ENCODE assay signal across 19 cellular contexts in the genomic region with DNA sequence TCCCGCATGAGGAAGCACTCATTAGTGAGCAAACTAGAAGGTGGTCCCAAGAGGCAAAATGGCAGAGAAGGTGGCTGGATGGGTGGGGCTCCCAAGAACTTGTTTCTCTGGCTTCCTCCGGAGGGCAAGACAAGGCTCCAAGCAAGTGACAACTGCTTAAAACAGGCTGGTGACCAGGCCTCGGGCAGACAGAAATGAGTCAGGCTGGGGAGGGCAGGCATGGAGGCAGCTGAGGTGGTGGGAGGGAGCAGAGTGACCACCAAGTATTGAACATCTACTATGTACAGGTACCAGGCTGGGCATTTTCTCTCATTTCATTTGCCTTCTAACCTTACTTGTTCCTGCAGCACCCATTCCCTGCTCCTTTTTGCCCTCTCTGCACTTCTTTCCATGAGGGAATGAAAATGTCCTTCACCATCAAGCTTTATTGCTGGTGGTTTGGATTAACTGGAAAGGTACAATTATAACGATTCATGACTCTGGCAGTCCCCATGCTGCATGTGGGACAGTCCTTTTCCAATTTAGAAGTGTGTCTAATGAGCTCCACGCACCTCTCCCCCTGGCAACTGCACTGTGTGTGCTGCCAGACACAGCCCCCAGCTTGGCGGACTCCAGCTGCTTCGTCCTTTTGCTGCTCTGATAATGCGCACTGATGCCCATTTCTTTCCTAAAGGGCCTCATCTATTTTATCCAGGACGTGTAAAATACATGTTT. TPM values are rescaled to one million over a fixed set of nuclear protein-coding genes. Genes with fewer than 3 reads are reported as not detected.
DNase-seq lines count a peak whose midpoint lies in the region; ATAC-seq and TF ChIP-seq lines count a peak whose summit lies in the region.
"Had no signal": no experiment of that assay in that cellular context is flagged by ENCODE, and none has a peak within 500 bp of the region (broad histone marks: within the 10 kb centered on the region; RNA-seq: fewer than 3 reads in every experiment).

No MANE protein-coding gene starts in this region.

- no peaks in the 10 kb centered on the region for H3K36me3 Mint-ChIP-seq in mesothelial cell of epicardium

- in situ Hi-C loops in mammary epithelial cell (cut with MboI; ENCODE audit: low sequenced_read_pairs in 2 of 2): no loop called here

- DNase-seq in left ventricle myocardium superior: peak; percentile 26
- DNase-seq in cardiac septum (ENCODE audit: low spot score): no peak
- peak; percentile 20 for DNase-seq in mammary epithelial cell
- DNase-seq in mesothelial cell of epicardium (ENCODE audit: low spot score in 2 of 2, unreplicated experiment in 2 of 2): no peak
- DNase-seq in HK-2 (ENCODE audit: unreplicated experiment): no peak
- DNase-seq in DMS153 (lab: John Stamatoyannopoulos, UW): no peak
- DNase-seq: activated gamma-delta T cell treated with Interleukin-2 at 50 U/mL for 16 hours; anterior cingulate cortex; naive B cell; NCI-H187 treated with DMSO at 0.1 percent for 48 hours; NCI-H510A; stimulated activated naive CD8-positive, alpha-beta T cell treated with anti-CD3 and anti-CD28 coated beads, Interleukin-15, Interleukin-2, amounts not matched to agents 100 U/mL and 50 U/mL, for 24 hours; upper lobe of right lung had no signal

- BruUV-seq in mammary epithelial cell (replicated peaks; lab: Mats Ljungman, UMichigan): no TSS peak

- H3K27ac Mint-ChIP-seq in mesothelial cell of epicardium: peak overlapping the region; percentile 91

- H3K9ac ChIP-seq in mammary epithelial cell (ENCODE audit: insufficient read depth, low read length): no peak overlapping the region

- no peaks in the 10 kb centered on the region for H4K20me1 ChIP-seq in mammary epithelial cell (ENCODE audit: insufficient read depth, low read length)

- H3K4me1 Mint-ChIP-seq in mesothelial cell of epicardium: peaks cover 34% of the 10 kb centered on the region

- TF ChIP-seq CTCF in mammary epithelial cell (conservative IDR thresholded peaks at IDR 0.05 in 1 of 2, IDR thresholded peaks at IDR 0.05 in 1 of 2; ENCODE audit: extremely low read depth in 1 of 2, insufficient read depth in 1 of 2, low read depth in 1 of 2, low read length in 2 of 2): no peak
- TF ChIP-seq CTCF in mesothelial cell of epicardium (IDR thresholded peaks at IDR 0.05; ENCODE audit: unreplicated experiment): no peak

- H3K4me2 ChIP-seq in mammary epithelial cell (ENCODE audit: insufficient read depth, low read depth, low read length): no peak overlapping the region

- H3K4me1 ChIP-seq in mammary epithelial cell (ENCODE audit: insufficient read depth, low read length): peaks cover 6% of the 10 kb centered on the region
- H3K4me1 ChIP-seq: gastrocnemius medialis, prostate gland, upper lobe of right lung had no signal

- no peaks in the 10 kb centered on the region for H3K9me3 ChIP-seq in mammary epithelial cell (replicated peaks; ENCODE audit: insufficient read depth, low read length)
- H3K9me3 ChIP-seq: gastrocnemius medialis, prostate gland, upper lobe of right lung had no signal

- dilution Hi-C loops in mammary epithelial cell (cut with HindIII; ENCODE audit: low sequenced_read_pairs): no loop called here

- H3K27me3 Mint-ChIP-seq in mesothelial cell of epicardium (ENCODE audit: low read depth): no peaks in the 10 kb centered on the region

- no peaks in the 10 kb centered on the region for H3K9me3 Mint-ChIP-seq in mesothelial cell of epicardium
- H3K9me3 Mint-ChIP-seq: naive B cell had no signal

- ATAC-seq in left ventricle myocardium superior: no peak
- ATAC-seq in GM21825 (IDR thresholded peaks at IDR 0.05; ENCODE audit: unreplicated experiment): no peak
- ATAC-seq in HG03520 (IDR thresholded peaks at IDR 0.05; ENCODE audit: unreplicated experiment): no peak
- ATAC-seq: HepG2; stimulated activated naive CD8-positive, alpha-beta T cell treated with anti-CD3 and anti-CD28 coated beads, Interleukin-15, Interleukin-2, amounts not matched to agents 100 U/mL and 50 U/mL, for 24 hours; upper lobe of right lung had no signal

- no peak overlapping the region for H3K4me3 ChIP-seq in mammary epithelial cell (replicated peaks in 1 of 3; ENCODE audit: insufficient read depth in 1 of 3, low read depth in 2 of 3, low read length in 3 of 3)
- H3K4me3 ChIP-seq: gastrocnemius medialis, prostate gland, SK-N-MC, upper lobe of right lung had no signal

- intact Hi-C loops in left ventricle myocardium superior (cut with micrococcal nuclease): no loop called here
- intact Hi-C loops in cardiac septum (cut with DNase I): no loop called here
- intact Hi-C loops in mammary epithelial cell (cut with micrococcal nuclease): no loop called here

- CTCF ChIA-PET in mammary epithelial cell (lab: Charles Lee; ENCODE audit: low non-redundant PET): no interaction called here

- H3K4me3 Mint-ChIP-seq in mesothelial cell of epicardium: no peak overlapping the region

- no peak overlapping the region for H3K27ac ChIP-seq in mammary epithelial cell (ENCODE audit: insufficient read depth, low read depth, low read length)
- H3K27ac ChIP-seq: prostate gland, SK-N-MC, upper lobe of right lung had no signal

- peaks cover 1% of the 10 kb centered on the region for H3K27me3 ChIP-seq in mammary epithelial cell (ENCODE audit: insufficient read depth, low read length)
- H3K27me3 ChIP-seq: gastrocnemius medialis, upper lobe of right lung had no signal

- H2AFZ ChIP-seq in mammary epithelial cell (ENCODE audit: low read depth, low read length): no peak overlapping the region

- H3K79me2 ChIP-seq in mammary epithelial cell (ENCODE audit: insufficient read depth, low read length): no peaks in the 10 kb centered on the region

- H3K36me3 ChIP-seq in mammary epithelial cell (ENCODE audit: insufficient read depth, low read length): no peaks in the 10 kb centered on the region
- H3K36me3 ChIP-seq: gastrocnemius medialis, prostate gland had no signal

- WGBS in mammary epithelial cell (ENCODE audit: low coverage, missing lambda C conversion rate): 32% methylated on average over 9 of the region's 9 CpGs

RNA-seq across cellular contexts. Expression of a gene that starts 33.2 kb away (rescaled TPM):
- total RNA-seq in left ventricle myocardium superior (64.1 TPM), cardiac septum (59.9 TPM), mammary epithelial cell (under 1 TPM; 0.17 to 0.82 TPM), mesothelial cell of epicardium (10.8 to 13.9 TPM (median 13.6 TPM) in 3 replicates)
- polyA plus RNA-seq in mammary epithelial cell: 0.16 TPM
- polyA minus RNA-seq in mammary epithelial cell: not detected

RNA-seq across cellular contexts. Expression of a gene that starts 37.7 kb away (rescaled TPM):
- total RNA-seq in left ventricle myocardium superior (0.52 TPM), cardiac septum (2.0 TPM), mammary epithelial cell (under 1 TPM in 1 of 2 donors, not detected in 1; 0.17 TPM), mesothelial cell of epicardium (0.58 to 1.2 TPM (median 0.91 TPM) in 3 replicates)
- polyA plus RNA-seq in mammary epithelial cell: not detected
- not detected for polyA minus RNA-seq in mammary epithelial cell

RNA-seq across cellular contexts. Expression of a gene that starts 52.1 kb away (rescaled TPM):
- total RNA-seq in left ventricle myocardium superior (26.8 TPM), cardiac septum (40.8 TPM), mammary epithelial cell (10 to 100 TPM; 20.3 to 69.0 TPM), mesothelial cell of epicardium (95.8 to 99.8 TPM (median 96.3 TPM) in 3 replicates)
- 41.5 TPM for polyA plus RNA-seq in mammary epithelial cell
- polyA minus RNA-seq in mammary epithelial cell: 97.4 TPM

RNA-seq across cellular contexts. Expression of a gene that starts 54.1 kb away (rescaled TPM):
- total RNA-seq in left ventricle myocardium superior: 2.6 TPM
- 1.9 TPM for total RNA-seq in cardiac septum
- total RNA-seq in mammary epithelial cell: 1 to 10 TPM; 4.7 to 5.7 TPM
- polyA plus RNA-seq in mammary epithelial cell: 5.6 TPM
- 1.2 TPM for polyA minus RNA-seq in mammary epithelial cell
- 5.4 to 6.0 TPM (median 6.0 TPM) in 3 replicates for total RNA-seq in mesothelial cell of epicardium

Comparison
In these comparisons a context has a peak if more than half of its experiments do, and no peak if none do; other contexts are left out.
1. DNase-seq: peak in left ventricle myocardium superior (single experiment) and mammary epithelial cell (single experiment); none in cardiac septum (single experiment), mesothelial cell of epicardium (0 of 2), HK-2 (single experiment) and DMS153 (single experiment).